ENCODE assay signal across 19 cellular contexts in genomic region chr22:37254867-37255233, GRCh38. TPM values are rescaled to one million over a fixed set of nuclear protein-coding genes. Genes with fewer than 3 reads are reported as not detected.
A peak's percentile ranks its signal among the peaks of the same experiment; 100 is the strongest.
DNase-seq lines count a peak whose midpoint lies in the region; ATAC-seq, FAIRE-seq and TF ChIP-seq lines count a peak whose summit lies in the region.
"Had no signal": no experiment of that assay in that cellular context is flagged by ENCODE, and none has a peak within 500 bp of the region (broad histone marks: within the 10 kb centered on the region; RNA-seq: fewer than 3 reads in every experiment).

No MANE protein-coding gene starts in this region.

- TF ChIP-seq CTCF in endothelial cell of umbilical vein (IDR thresholded peaks at IDR 0.05; ENCODE audit: extremely low read depth in 1 of 2, insufficient read depth in 1 of 2, low read depth in 1 of 2, low read length in 2 of 2) = no peak
- TF ChIP-seq CTCF in smooth muscle cell (IDR thresholded peaks at IDR 0.05; ENCODE audit: borderline replicate concordance, insufficient read depth, poor library complexity, severe bottlenecking) = no peak

- dilution Hi-C loops in endothelial cell of umbilical vein (cut with MboI; ENCODE audit: extremely low pct_ligation_motif_present, low sequenced_read_pairs) = no loop called here

- H3K4me3 ChIP-seq in endothelial cell of umbilical vein (replicated peaks in 1 of 3; ENCODE audit: insufficient read depth in 1 of 3, low read depth in 1 of 3, low read length in 3 of 3) (peak overlapping the region in 2 of 3 experiments; percentile 10 to 43), smooth muscle cell (no peak overlapping the region)
- H3K4me3 ChIP-seq: colonic mucosa, esophagus muscularis mucosa, hepatocyte, ovary had no signal

- BruUV-seq in endothelial cell of umbilical vein (replicated peaks; lab: Mats Ljungman, UMichigan) = no TSS peak

- TF ChIP-seq POLR2A in endothelial cell of umbilical vein (IDR thresholded peaks at IDR 0.05; ENCODE audit: low read depth, low read length) = no peak

- no peaks in the 10 kb centered on the region for H3K9me1 ChIP-seq in endothelial cell of umbilical vein (replicated peaks; ENCODE audit: control insufficient read depth, extremely low read depth, insufficient read depth, low read length)

- no peaks in the 10 kb centered on the region for H3K79me2 ChIP-seq in endothelial cell of umbilical vein (ENCODE audit: control insufficient read depth, insufficient read depth, low read length)
- no peaks in the 10 kb centered on the region for H3K79me2 ChIP-seq in smooth muscle cell (ENCODE audit: low read depth)
- H3K79me2 ChIP-seq: hepatocyte had no signal

- H3K36me3 ChIP-seq in endothelial cell of umbilical vein (ENCODE audit: control insufficient read depth in 2 of 2, extremely low read depth in 1 of 2, insufficient read depth in 2 of 2, low read length in 2 of 2) = no peaks in the 10 kb centered on the region
- no peaks in the 10 kb centered on the region for H3K36me3 ChIP-seq in smooth muscle cell (ENCODE audit: low read depth)
- H3K36me3 ChIP-seq: colonic mucosa, esophagus muscularis mucosa, ovary had no signal

- intact Hi-C loops in endothelial cell of umbilical vein (cut with micrococcal nuclease) (loop anchor here (1.0 kb wide), 1 partner anchor 200 kb away; no protein-coding TSS in a partner anchor), left colon (cut with DNase I, micrococcal nuclease) (no loop called here)

- POLR2A ChIA-PET in endothelial cell of umbilical vein (lab: Charles Lee) = no interaction called here

- CTCF ChIA-PET in endothelial cell of umbilical vein (lab: Charles Lee) = interaction anchor here (1.1 to 3.1 kb wide), 3 partner anchors 11 to 77 kb away, joined by 3 to 28 read pairs (median 4); partner anchors contain the start of gene RAC2

- no peaks in the 10 kb centered on the region for H3K9me3 Mint-ChIP-seq in activated naive CD8-positive, alpha-beta T cell treated with anti-CD3 and anti-CD28 coated beads, Interleukin-2, amount 50 U/mL, for 24 hours
- H3K9me3 Mint-ChIP-seq in activated naive CD8-positive, alpha-beta T cell treated with anti-CD3 and anti-CD28 coated beads for 36 hours = no peaks in the 10 kb centered on the region

- DNase-seq in activated naive CD8-positive, alpha-beta T cell treated with anti-CD3 and anti-CD28 coated beads, Interleukin-2, amount 50 U/mL, for 24 hours = no peak
- no peak for DNase-seq in activated naive CD8-positive, alpha-beta T cell treated with anti-CD3 and anti-CD28 coated beads for 36 hours
- DNase-seq in T-helper 17 cell = no peak
- DNase-seq in endothelial cell of umbilical vein (ENCODE audit: low read depth, low spot score) = peak; percentile 92
- DNase-seq in smooth muscle cell (lab: John Stamatoyannopoulos, UW; ENCODE audit: unreplicated experiment) = no peak
- DNase-seq in NCI-H2171 (lab: John Stamatoyannopoulos, UW) = no peak
- DNase-seq in left colon = no peak
- DNase-seq in NCI-H187 treated with DMSO at 0.1 percent for 48 hours (lab: John Stamatoyannopoulos, UW) = no peak
- DNase-seq: activated CD4-positive, alpha-beta T cell treated with anti-CD3 and anti-CD28 coated beads for 48 hours; colonic mucosa; GOT3; MV-4-11; NCI-H774; ovary; RPMI8226; T-helper 2 cell had no signal

- peak; percentile 28 for FAIRE-seq in endothelial cell of umbilical vein (lab: Jason Lieb, UNC)
- FAIRE-seq: urothelium cell line had no signal

- no peaks in the 10 kb centered on the region for H3K9me3 ChIP-seq in T-helper 17 cell (ENCODE audit: control insufficient read depth, low read length, poor library complexity, severe bottlenecking)
- no peaks in the 10 kb centered on the region for H3K9me3 ChIP-seq in endothelial cell of umbilical vein (replicated peaks; ENCODE audit: control insufficient read depth, insufficient read depth, low read length)
- no peaks in the 10 kb centered on the region for H3K9me3 ChIP-seq in smooth muscle cell (replicated peaks; ENCODE audit: low read depth)
- H3K9me3 ChIP-seq: colonic mucosa, esophagus muscularis mucosa, ovary had no signal

- H3K4me1 ChIP-seq in endothelial cell of umbilical vein (ENCODE audit: control insufficient read depth, extremely low read depth, insufficient read depth, low read length) (peaks cover 36% of the 10 kb centered on the region), smooth muscle cell (ENCODE audit: low read depth) (peaks cover 6% of the 10 kb centered on the region)
- H3K4me1 ChIP-seq: colonic mucosa had no signal

- peak overlapping the region; percentile 94 for H3K9ac ChIP-seq in endothelial cell of umbilical vein (replicated peaks; ENCODE audit: extremely low read depth, insufficient read depth, low read length)
- no peak overlapping the region for H3K9ac ChIP-seq in smooth muscle cell (ENCODE audit: low read depth)

- H4K20me1 ChIP-seq in endothelial cell of umbilical vein (replicated peaks; ENCODE audit: control insufficient read depth, extremely low read depth, insufficient read depth, low read length) = no peaks in the 10 kb centered on the region
- no peaks in the 10 kb centered on the region for H4K20me1 ChIP-seq in smooth muscle cell (ENCODE audit: low read depth)

- peak overlapping the region; percentile 97 for H3K4me2 ChIP-seq in endothelial cell of umbilical vein (ENCODE audit: insufficient read depth, low read length)
- H3K4me2 ChIP-seq in smooth muscle cell = peak overlapping the region; percentile 36
- H3K4me2 ChIP-seq: hepatocyte had no signal

- H3K27ac Mint-ChIP-seq in activated naive CD8-positive, alpha-beta T cell treated with anti-CD3 and anti-CD28 coated beads, Interleukin-2, amount 50 U/mL, for 24 hours = no peak overlapping the region
- H3K27ac Mint-ChIP-seq in activated naive CD8-positive, alpha-beta T cell treated with anti-CD3 and anti-CD28 coated beads for 36 hours = no peak overlapping the region
- H3K27ac Mint-ChIP-seq in T-helper 17 cell = peak overlapping the region; percentile 39

- H2AFZ ChIP-seq in endothelial cell of umbilical vein (ENCODE audit: low read depth, low read length) (no peak overlapping the region), smooth muscle cell (ENCODE audit: low read depth) (no peak overlapping the region)
- H2AFZ ChIP-seq: hepatocyte had no signal

- peak; percentile 64 for ATAC-seq in activated naive CD8-positive, alpha-beta T cell treated with anti-CD3 and anti-CD28 coated beads, Interleukin-2, amount 50 U/mL, for 24 hours
- ATAC-seq in T-helper 17 cell = no peak
- ATAC-seq in left colon = no peak

- no peaks in the 10 kb centered on the region for H3K27me3 ChIP-seq in endothelial cell of umbilical vein (ENCODE audit: control insufficient read depth in 2 of 2, insufficient read depth in 2 of 2, low read length in 2 of 2)
- peaks cover 9% of the 10 kb centered on the region for H3K27me3 ChIP-seq in smooth muscle cell (ENCODE audit: low read depth)
- H3K27me3 ChIP-seq: colonic mucosa, ovary had no signal

- 54% methylated on average over 5 of the region's 5 CpGs for WGBS in smooth muscle cell (ENCODE audit: low lambda C conversion rate)

- peaks cover 43% of the 10 kb centered on the region for H3K4me1 Mint-ChIP-seq in activated naive CD8-positive, alpha-beta T cell treated with anti-CD3 and anti-CD28 coated beads, Interleukin-2, amount 50 U/mL, for 24 hours
- peaks cover 31% of the 10 kb centered on the region for H3K4me1 Mint-ChIP-seq in activated naive CD8-positive, alpha-beta T cell treated with anti-CD3 and anti-CD28 coated beads for 36 hours
- H3K4me1 Mint-ChIP-seq in T-helper 17 cell = peaks cover 24% of the 10 kb centered on the region

- H3K27ac ChIP-seq in endothelial cell of umbilical vein (ENCODE audit: insufficient read depth, low read depth, low read length) (peak overlapping the region; percentile 99), smooth muscle cell (ENCODE audit: low read depth) (peak overlapping the region; percentile 56)
- H3K27ac ChIP-seq: colonic mucosa, esophagus muscularis mucosa, hepatocyte, ovary had no signal

- no peak overlapping the region for H3K4me3 Mint-ChIP-seq in activated naive CD8-positive, alpha-beta T cell treated with anti-CD3 and anti-CD28 coated beads, Interleukin-2, amount 50 U/mL, for 24 hours
- H3K4me3 Mint-ChIP-seq in activated naive CD8-positive, alpha-beta T cell treated with anti-CD3 and anti-CD28 coated beads for 36 hours = no peak overlapping the region
- H3K4me3 Mint-ChIP-seq in T-helper 17 cell = no peak overlapping the region

- no peaks in the 10 kb centered on the region for H3K27me3 Mint-ChIP-seq in activated naive CD8-positive, alpha-beta T cell treated with anti-CD3 and anti-CD28 coated beads, Interleukin-2, amount 50 U/mL, for 24 hours
- H3K27me3 Mint-ChIP-seq in activated naive CD8-positive, alpha-beta T cell treated with anti-CD3 and anti-CD28 coated beads for 36 hours = no peaks in the 10 kb centered on the region
- H3K27me3 Mint-ChIP-seq in T-helper 17 cell = no peaks in the 10 kb centered on the region

- no peaks in the 10 kb centered on the region for H3F3A ChIP-seq in smooth muscle cell (ENCODE audit: low read depth)

- no peaks in the 10 kb centered on the region for H3K36me3 Mint-ChIP-seq in activated naive CD8-positive, alpha-beta T cell treated with anti-CD3 and anti-CD28 coated beads, Interleukin-2, amount 50 U/mL, for 24 hours (ENCODE audit: low read depth)
- no peaks in the 10 kb centered on the region for H3K36me3 Mint-ChIP-seq in activated naive CD8-positive, alpha-beta T cell treated with anti-CD3 and anti-CD28 coated beads for 36 hours
- H3K36me3 Mint-ChIP-seq in T-helper 17 cell (ENCODE audit: low read depth) = no peaks in the 10 kb centered on the region

RNA-seq across cellular contexts. Expression of gene RAC2, which starts 10.8 kb away (rescaled TPM):
- 100 to 1,000 TPM; 518 to 528 TPM for total RNA-seq in activated naive CD8-positive, alpha-beta T cell treated with anti-CD3 and anti-CD28 coated beads for 36 hours
- total RNA-seq in T-helper 17 cell = 100 to 1,000 TPM; 297 to 478 TPM
- 111 and 122 TPM in 2 replicates for total RNA-seq in endothelial cell of umbilical vein
- polyA plus RNA-seq in endothelial cell of umbilical vein = 181 and 196 TPM in 2 replicates
- 128 and 131 TPM in 2 replicates for polyA plus RNA-seq in endothelial cell of umbilical vein (2011; cell fraction: cytosol; rRNA removed)
- polyA plus RNA-seq in endothelial cell of umbilical vein (2011; cell fraction: nucleus; rRNA removed) = 62.5 and 70.8 TPM in 2 replicates
- 122 and 165 TPM in 2 replicates for polyA plus RNA-seq in endothelial cell of umbilical vein (2012)
- 92.2 and 107 TPM in 2 replicates for polyA minus RNA-seq in endothelial cell of umbilical vein
- polyA minus RNA-seq in endothelial cell of umbilical vein (2011; cell fraction: cytosol; rRNA and poly(A)+ RNA removed) = not detected
- 21.8 and 27.2 TPM in 2 replicates for polyA minus RNA-seq in endothelial cell of umbilical vein (2011; cell fraction: nucleus; rRNA and poly(A)+ RNA removed)
- total RNA-seq in smooth muscle cell = 3.6 and 6.5 TPM in 2 replicates
- polyA plus RNA-seq in smooth muscle cell = 3.3 and 4.0 TPM in 2 replicates
- total RNA-seq in left colon = 10 to 100 TPM; 20.9 to 22.6 TPM

RNA-seq across cellular contexts. Expression of gene CYTH4, which starts 27.5 kb away (rescaled TPM):
- total RNA-seq in activated naive CD8-positive, alpha-beta T cell treated with anti-CD3 and anti-CD28 coated beads for 36 hours = 10 to 100 TPM; 16.6 to 17.3 TPM
- total RNA-seq in T-helper 17 cell = 10 to 100 TPM; 89.5 to 98.7 TPM
- not detected in 2 replicates for total RNA-seq in endothelial cell of umbilical vein
- 0.06 and 0.29 TPM in 2 replicates for polyA plus RNA-seq in endothelial cell of umbilical vein
- 0.10 TPM in 1 of 2 replicates, not detected in the other for polyA plus RNA-seq in endothelial cell of umbilical vein (2011; cell fraction: cytosol; rRNA removed)
- 0.11 and 0.27 TPM in 2 replicates for polyA plus RNA-seq in endothelial cell of umbilical vein (2011; cell fraction: nucleus; rRNA removed)
- 0.11 and 0.40 TPM in 2 replicates for polyA plus RNA-seq in endothelial cell of umbilical vein (2012)
- polyA minus RNA-seq in endothelial cell of umbilical vein = 0.17 and 0.63 TPM in 2 replicates
- not detected for polyA minus RNA-seq in endothelial cell of umbilical vein (2011; cell fraction: cytosol; rRNA and poly(A)+ RNA removed)
- polyA minus RNA-seq in endothelial cell of umbilical vein (2011; cell fraction: nucleus; rRNA and poly(A)+ RNA removed) = not detected in 2 replicates
- total RNA-seq in smooth muscle cell = not detected in 2 replicates
- polyA plus RNA-seq in smooth muscle cell = not detected in 2 replicates
- 10 to 100 TPM in 1 of 2 donors, 1 to 10 TPM in 1; 2.6 to 10.4 TPM for total RNA-seq in left colon

RNA-seq across cellular contexts. Expression of gene SSTR3, which starts 42.6 kb away (rescaled TPM):
- total RNA-seq in activated naive CD8-positive, alpha-beta T cell treated with anti-CD3 and anti-CD28 coated beads for 36 hours = 1 to 10 TPM; 7.1 to 7.4 TPM
- total RNA-seq in T-helper 17 cell (1 to 10 TPM in 1 of 2 donors, under 1 TPM in 1; 0.37 to 2.1 TPM), endothelial cell of umbilical vein (not detected in 2 replicates), smooth muscle cell (not detected in 2 replicates), left colon (under 1 TPM in 1 of 2 donors, not detected in 1; 0.17 TPM)
- polyA plus RNA-seq in endothelial cell of umbilical vein (not detected in 2 replicates), smooth muscle cell (not detected in 2 replicates)
- polyA plus RNA-seq in endothelial cell of umbilical vein (2011; cell fraction: cytosol; rRNA removed) = not detected in 2 replicates
- not detected in 2 replicates for polyA plus RNA-seq in endothelial cell of umbilical vein (2011; cell fraction: nucleus; rRNA removed)
- polyA plus RNA-seq in endothelial cell of umbilical vein (2012) = not detected in 2 replicates
- polyA minus RNA-seq in endothelial cell of umbilical vein = not detected in 2 replicates
- polyA minus RNA-seq in endothelial cell of umbilical vein (2011; cell fraction: cytosol; rRNA and poly(A)+ RNA removed) = not detected
- not detected in 2 replicates for polyA minus RNA-seq in endothelial cell of umbilical vein (2011; cell fraction: nucleus; rRNA and poly(A)+ RNA removed)
- total RNA-seq: esophagus muscularis mucosa had no signal

Comparison
In these comparisons a context has a peak if more than half of its experiments do, and no peak if none do; other contexts are left out.
1. RNA of gene CYTH4, which starts 27.5 kb away (total RNA-seq): 89.5 to 98.7 TPM in T-helper 17 cell; 16.6 to 17.3 TPM in activated naive CD8-positive, alpha-beta T cell treated with anti-CD3 and anti-CD28 coated beads for 36 hours, 2.6 to 10.4 TPM in left colon, not detected in endothelial cell of umbilical vein and not detected in smooth muscle cell; every median in the first group is over 4 times any median in the second.